Comparison of ENCODE assay signal across 8 cellular contexts in genomic region chr20:17969276-17969883, GRCh38. TPM values are rescaled to one million over a fixed set of nuclear protein-coding genes. Genes with fewer than 3 reads are reported as not detected.
A peak's percentile ranks its signal among the peaks of the same experiment; 100 is the strongest.
DNase-seq lines count a peak whose midpoint lies in the region; ATAC-seq and TF ChIP-seq lines count a peak whose summit lies in the region.

No MANE protein-coding gene starts in this region.

- H3K27me3 ChIP-seq in BLaER1 (no peaks in the 10 kb centered on the region), breast epithelium (no peaks in the 10 kb centered on the region), kidney epithelial cell (ENCODE audit: control insufficient read depth, insufficient read depth, low read length) (no peaks in the 10 kb centered on the region)

- H3K36me3 ChIP-seq in BLaER1 (peaks cover 26% of the 10 kb centered on the region; the same call in 1 of the 2 replicates), breast epithelium (no peaks in the 10 kb centered on the region), kidney epithelial cell (ENCODE audit: control insufficient read depth, insufficient read depth, low read length) (no peaks in the 10 kb centered on the region)

- peaks cover 39% of the 10 kb centered on the region for H4K20me1 ChIP-seq in BLaER1

- peaks cover 99% of the 10 kb centered on the region for H3K36me3 Mint-ChIP-seq in stimulated activated effector memory CD8-positive, alpha-beta T cell treated with anti-CD3 and anti-CD28 coated beads, Interleukin-12 subunit alpha, Interleukin-12 subunit beta, amount 100 ng/mL, for 72 hours

- H3K4me3 Mint-ChIP-seq in stimulated activated effector memory CD8-positive, alpha-beta T cell treated with anti-CD3 and anti-CD28 coated beads, Interleukin-12 subunit alpha, Interleukin-12 subunit beta, amount 100 ng/mL, for 72 hours = peak overlapping the region; percentile 95

- TF ChIP-seq POLR2A in breast epithelium (IDR thresholded peaks at IDR 0.05) = no peak

- H3K4me1 Mint-ChIP-seq in stimulated activated effector memory CD8-positive, alpha-beta T cell treated with anti-CD3 and anti-CD28 coated beads, Interleukin-12 subunit alpha, Interleukin-12 subunit beta, amount 100 ng/mL, for 72 hours = peaks cover 42% of the 10 kb centered on the region

- TF ChIP-seq CTCF in breast epithelium (IDR thresholded peaks at IDR 0.05) (no peak), kidney epithelial cell (IDR thresholded peaks at IDR 0.05; ENCODE audit: insufficient read depth, low read length, poor library complexity, severe bottlenecking) (no peak)

- H3K4me1 ChIP-seq in BLaER1 = peaks cover 39% of the 10 kb centered on the region
- peaks cover 0 to 8% of the 10 kb centered on the region in 2 donors for H3K4me1 ChIP-seq in breast epithelium

- no peaks in the 10 kb centered on the region for H3K9me3 Mint-ChIP-seq in stimulated activated effector memory CD8-positive, alpha-beta T cell treated with anti-CD3 and anti-CD28 coated beads, Interleukin-12 subunit alpha, Interleukin-12 subunit beta, amount 100 ng/mL, for 72 hours

- DNase-seq in RKO (ENCODE audit: low spot score) = peak; percentile 70
- peak in 1 of 2 donors; percentile 39 for DNase-seq in breast epithelium (ENCODE audit: low spot score in 2 of 2)
- no peak for DNase-seq in kidney epithelial cell (ENCODE audit: low read depth)
- no peak for DNase-seq in stimulated activated effector memory CD8-positive, alpha-beta T cell treated with anti-CD3 and anti-CD28 coated beads, Interleukin-12 subunit alpha, Interleukin-12 subunit beta, amount 100 ng/mL, for 72 hours (ENCODE audit: low spot score in 2 of 2)
- no peak for DNase-seq in NCI-H1436 (lab: John Stamatoyannopoulos, UW)

- intact Hi-C loops in breast epithelium (cut with DNase I; ENCODE audit: low total_unique reads) = no loop called here

- peak; percentile 20 for ATAC-seq in GM18907 (IDR thresholded peaks at IDR 0.05; ENCODE audit: unreplicated experiment)
- ATAC-seq in HG03139 (IDR thresholded peaks at IDR 0.05; ENCODE audit: unreplicated experiment) = peak; percentile 11
- ATAC-seq in stimulated activated effector memory CD8-positive, alpha-beta T cell treated with anti-CD3 and anti-CD28 coated beads, Interleukin-12 subunit alpha, Interleukin-12 subunit beta, amount 100 ng/mL, for 72 hours = peak; percentile 46

- H3K4me3 ChIP-seq in BLaER1 (peak overlapping the region; percentile 92), breast epithelium (peak overlapping the region; percentile 85 to 91 (median 91)), kidney epithelial cell (ENCODE audit: low read depth, low read length) (peak overlapping the region; percentile 61)

- H3K4me2 ChIP-seq in BLaER1 = peak overlapping the region; percentile 95

- H3K9me3 ChIP-seq in BLaER1 (no peaks in the 10 kb centered on the region), breast epithelium (no peaks in the 10 kb centered on the region)

- H3K27ac Mint-ChIP-seq in stimulated activated effector memory CD8-positive, alpha-beta T cell treated with anti-CD3 and anti-CD28 coated beads, Interleukin-12 subunit alpha, Interleukin-12 subunit beta, amount 100 ng/mL, for 72 hours = peak overlapping the region; percentile 98

- H3K9ac ChIP-seq in BLaER1 = peak overlapping the region; percentile 100

- H3K27ac ChIP-seq in BLaER1 (peak overlapping the region; percentile 100), breast epithelium (peak overlapping the region; percentile 96 to 97)

RNA-seq across cellular contexts. Expression of gene MGME1, which starts 0.6 kb away (rescaled TPM):
- total RNA-seq in breast epithelium (10 to 100 TPM in 2 of 3 donors, 1 to 10 TPM in 1; 7.8 to 26.2 (median 18.7) TPM), kidney epithelial cell (11.6 and 15.2 TPM in 2 replicates)

RNA-seq across cellular contexts. Expression of gene SNX5, which starts 0.8 kb away (rescaled TPM):
- total RNA-seq in breast epithelium (100 to 1,000 TPM in 2 of 3 donors, 10 to 100 TPM in 1; 96.7 to 127 (median 122) TPM), kidney epithelial cell (80.8 and 93.6 TPM in 2 replicates)
